ENCODE assay signal across 13 cellular contexts in the genomic region with DNA sequence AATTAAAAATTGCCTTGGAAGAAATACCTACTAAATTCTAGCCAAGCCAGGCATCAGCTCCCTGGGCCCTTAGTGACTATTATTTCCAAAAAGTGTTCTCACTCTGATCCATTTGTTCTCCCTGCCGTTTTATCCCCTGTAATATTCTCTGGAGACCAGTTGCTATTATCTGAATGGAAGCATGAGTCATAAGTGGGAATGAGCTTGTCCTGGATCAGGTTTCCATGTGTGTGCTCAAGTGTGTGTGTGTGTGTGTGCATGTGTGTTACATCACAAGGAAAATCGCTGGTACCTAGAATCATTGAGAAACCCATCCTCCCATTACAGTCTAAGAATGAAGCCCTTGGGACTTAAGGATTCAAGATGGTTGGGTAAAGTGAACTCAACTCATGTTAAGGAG.
DNase-seq lines count a peak whose midpoint lies in the region; ATAC-seq and TF ChIP-seq lines count a peak whose summit lies in the region.
"Had no signal": no experiment of that assay in that cellular context is flagged by ENCODE, and none has a peak within 500 bp of the region (broad histone marks: within the 10 kb centered on the region; RNA-seq: fewer than 3 reads in every experiment).

No MANE protein-coding gene starts in this region.

- intact Hi-C loops in natural killer cell (cut with micrococcal nuclease) = no loop called here

- no peaks in the 10 kb centered on the region for H3K36me3 ChIP-seq in MM.1S (replicated peaks; ENCODE audit: insufficient read depth, low read length)
- H3K36me3 ChIP-seq: esophagus muscularis mucosa, stomach had no signal

- no peak overlapping the region for H3K4me2 ChIP-seq in MM.1S (ENCODE audit: low read depth, low read length)

- H3K36me3 Mint-ChIP-seq in natural killer cell treated with Interleukin-12 subunit alpha and Interleukin-12 subunit beta and Interleukin-15 and Interleukin-18, amount 100 ng/mL, for 72 hours = no peaks in the 10 kb centered on the region
- H3K36me3 Mint-ChIP-seq in natural killer cell = no peaks in the 10 kb centered on the region
- H3K36me3 Mint-ChIP-seq: activated naive CD4-positive, alpha-beta T cell treated with anti-CD3 and anti-CD28 coated beads, Interleukin-2, amount 50 U/mL, for 24 hours had no signal

- H3K9me3 Mint-ChIP-seq in natural killer cell treated with Interleukin-12 subunit alpha and Interleukin-12 subunit beta and Interleukin-15 and Interleukin-18, amount 100 ng/mL, for 72 hours = no peaks in the 10 kb centered on the region
- no peaks in the 10 kb centered on the region for H3K9me3 Mint-ChIP-seq in natural killer cell
- H3K9me3 Mint-ChIP-seq: activated naive CD4-positive, alpha-beta T cell treated with anti-CD3 and anti-CD28 coated beads, Interleukin-2, amount 50 U/mL, for 24 hours had no signal

- H3K9me2 ChIP-seq in MM.1S (replicated peaks; ENCODE audit: insufficient read depth, low read length) = no peaks in the 10 kb centered on the region

- H3F3A ChIP-seq in MM.1S (ENCODE audit: insufficient read depth, low read length) = no peaks in the 10 kb centered on the region

- no peaks in the 10 kb centered on the region for H3K27me3 ChIP-seq in MM.1S (replicated peaks; ENCODE audit: insufficient read depth, low read length)
- H3K27me3 ChIP-seq: esophagus muscularis mucosa, stomach had no signal

- H3K4me1 ChIP-seq in MM.1S (ENCODE audit: low read length) = no peaks in the 10 kb centered on the region

- H3K9ac ChIP-seq in MM.1S (ENCODE audit: low read length) = no peak overlapping the region

- no peak overlapping the region for H3K4me3 Mint-ChIP-seq in natural killer cell treated with Interleukin-12 subunit alpha and Interleukin-12 subunit beta and Interleukin-15 and Interleukin-18, amount 100 ng/mL, for 72 hours
- H3K4me3 Mint-ChIP-seq in natural killer cell = no peak overlapping the region
- H3K4me3 Mint-ChIP-seq: activated naive CD4-positive, alpha-beta T cell treated with anti-CD3 and anti-CD28 coated beads, Interleukin-2, amount 50 U/mL, for 24 hours had no signal

- H3K4me3 ChIP-seq in fibroblast of villous mesenchyme (ENCODE audit: low read depth, low read length) (no peak overlapping the region), MM.1S (ENCODE audit: low read length) (no peak overlapping the region)
- H3K4me3 ChIP-seq: esophagus muscularis mucosa, stomach had no signal

- no peak for TF ChIP-seq CTCF in natural killer cell (IDR thresholded peaks at IDR 0.05)
- no peak for TF ChIP-seq CTCF in fibroblast of villous mesenchyme (IDR thresholded peaks at IDR 0.05; ENCODE audit: insufficient read depth, low read depth, low read length)
- no peak for TF ChIP-seq CTCF in MM.1S (IDR thresholded peaks at IDR 0.05; ENCODE audit: low read length)

- H3K79me2 ChIP-seq in MM.1S (ENCODE audit: low read length) = no peaks in the 10 kb centered on the region

- no peak overlapping the region for H2AFZ ChIP-seq in MM.1S (ENCODE audit: low read length)

- no peaks in the 10 kb centered on the region for H3K27me3 Mint-ChIP-seq in natural killer cell treated with Interleukin-12 subunit alpha and Interleukin-12 subunit beta and Interleukin-15 and Interleukin-18, amount 100 ng/mL, for 72 hours
- H3K27me3 Mint-ChIP-seq in natural killer cell (ENCODE audit: low read depth in 2 of 2) = peaks cover 4 to 8% of the 10 kb centered on the region in 2 donors
- H3K27me3 Mint-ChIP-seq: activated naive CD4-positive, alpha-beta T cell treated with anti-CD3 and anti-CD28 coated beads, Interleukin-2, amount 50 U/mL, for 24 hours had no signal

- no peaks in the 10 kb centered on the region for H3K9me3 ChIP-seq in MM.1S (replicated peaks; ENCODE audit: insufficient read depth, low read length)
- H3K9me3 ChIP-seq: esophagus muscularis mucosa, stomach had no signal

- H3K27ac Mint-ChIP-seq in natural killer cell treated with Interleukin-12 subunit alpha and Interleukin-12 subunit beta and Interleukin-15 and Interleukin-18, amount 100 ng/mL, for 72 hours = peak overlapping the region; percentile 3 to 13
- peak overlapping the region in 1 of 2 donors; percentile 57 for H3K27ac Mint-ChIP-seq in natural killer cell
- H3K27ac Mint-ChIP-seq: activated naive CD4-positive, alpha-beta T cell treated with anti-CD3 and anti-CD28 coated beads, Interleukin-2, amount 50 U/mL, for 24 hours had no signal

- no peak overlapping the region for H3K27ac ChIP-seq in MM.1S (ENCODE audit: low read length)
- H3K27ac ChIP-seq: stomach had no signal

- no peak for ATAC-seq in natural killer cell treated with Interleukin-12 subunit alpha and Interleukin-12 subunit beta and Interleukin-15 and Interleukin-18, amount 100 ng/mL, for 72 hours
- ATAC-seq in natural killer cell = no peak
- ATAC-seq in GM19397 (IDR thresholded peaks at IDR 0.05; ENCODE audit: unreplicated experiment) = no peak

- DNase-seq in natural killer cell treated with Interleukin-12 subunit alpha and Interleukin-12 subunit beta and Interleukin-15 and Interleukin-18, amount 100 ng/mL, for 72 hours (ENCODE audit: low spot score) = no peak
- DNase-seq in natural killer cell (no peak), NCI-H774 (lab: John Stamatoyannopoulos, UW) (peak; percentile 40), fibroblast of villous mesenchyme (ENCODE audit: low read depth) (peak; percentile 20), hepatic stellate cell (ENCODE audit: low spot score) (no peak), AG20443 (ENCODE audit: low spot score) (no peak), MM.1S (no peak)
- DNase-seq: activated CD4-positive, CD25-positive, alpha-beta regulatory T cell; stimulated activated CD4-positive, alpha-beta T cell treated with anti-CD3 and anti-CD28 coated beads, Interleukin-12 subunit alpha, Interleukin-12 subunit beta, amount 100 ng/mL, for 4 hours; stomach had no signal

- peaks cover 24 to 27% of the 10 kb centered on the region in 2 donors for H3K4me1 Mint-ChIP-seq in natural killer cell treated with Interleukin-12 subunit alpha and Interleukin-12 subunit beta and Interleukin-15 and Interleukin-18, amount 100 ng/mL, for 72 hours (ENCODE audit: low read depth in 2 of 2)
- H3K4me1 Mint-ChIP-seq in natural killer cell = peaks cover 24 to 37% of the 10 kb centered on the region in 2 donors

- H4K20me1 ChIP-seq in MM.1S (ENCODE audit: insufficient read depth, low read length) = no peaks in the 10 kb centered on the region

Comparison
In these comparisons a context has a peak if more than half of its experiments do, and no peak if none do; other contexts are left out.
1. DNase-seq: peak in NCI-H774 (single experiment) and fibroblast of villous mesenchyme (single experiment); none in natural killer cell treated with Interleukin-12 subunit alpha and Interleukin-12 subunit beta and Interleukin-15 and Interleukin-18, amount 100 ng/mL, for 72 hours (single experiment), natural killer cell (single experiment), hepatic stellate cell (single experiment), AG20443 (single experiment) and MM.1S (single experiment).